14 cellular contexts compared by ENCODE assay signal in the genomic region with DNA sequence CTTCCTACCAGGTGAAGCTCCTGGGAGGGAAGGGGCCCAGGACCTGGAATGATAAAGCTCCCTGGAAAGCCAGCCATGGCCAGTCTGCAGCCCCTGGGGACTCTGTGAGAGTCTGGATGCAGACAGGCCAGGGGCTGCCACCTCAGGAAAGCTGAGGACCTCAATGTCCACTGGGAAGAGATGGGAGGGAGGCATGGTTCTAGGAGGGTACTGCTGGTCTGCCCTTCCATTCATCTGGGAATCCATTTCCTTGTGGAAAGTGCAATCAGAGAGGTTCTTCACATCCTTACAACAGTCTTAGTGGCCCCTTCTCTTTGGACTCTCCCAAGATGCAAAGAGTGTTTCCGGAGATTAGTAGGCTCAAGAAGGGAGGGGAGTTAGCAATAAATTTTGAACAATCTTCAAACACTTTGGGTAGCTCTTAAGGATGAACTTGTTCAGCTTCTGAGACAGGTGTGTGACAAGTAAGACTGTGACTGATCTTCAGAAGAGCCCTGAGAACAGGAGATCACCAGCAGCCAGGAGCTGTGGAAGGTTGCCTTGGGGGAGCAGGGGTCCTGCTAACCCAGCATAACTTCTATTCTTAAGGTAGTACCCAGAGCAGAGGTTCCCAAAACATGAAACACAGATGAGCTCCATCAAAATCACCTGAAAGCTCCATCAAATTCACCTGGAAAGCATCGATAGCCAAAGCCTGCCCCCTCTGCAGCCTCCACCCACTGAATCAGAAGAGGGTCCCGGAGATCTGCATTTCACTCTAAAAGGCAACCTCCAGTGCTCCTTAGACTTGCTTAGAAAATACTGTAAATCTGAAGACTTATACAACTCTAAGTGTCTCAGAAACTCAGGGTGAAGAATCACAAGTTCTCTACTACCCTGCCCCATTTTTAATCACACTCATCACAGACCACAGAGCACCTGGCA. TPM values are rescaled to one million over a fixed set of nuclear protein-coding genes. Genes with fewer than 3 reads are reported as not detected.
A peak's percentile ranks its signal among the peaks of the same experiment; 100 is the strongest.
DNase-seq lines count a peak whose midpoint lies in the region; ATAC-seq and TF ChIP-seq lines count a peak whose summit lies in the region.
"Had no signal": no experiment of that assay in that cellular context is flagged by ENCODE, and none has a peak within 500 bp of the region (broad histone marks: within the 10 kb centered on the region; RNA-seq: fewer than 3 reads in every experiment).

No MANE protein-coding gene starts in this region.

- POLR2A ChIA-PET in activated CD4-positive, alpha-beta T cell treated with anti-CD3 and anti-CD28 coated beads for 36 hours (lab: Charles Lee), result interaction anchor here (0.8 to 2.2 kb wide), 14 partner anchors 10 to 250 kb away, joined by 3 to 13 read pairs (median 4); partner anchors contain the start of gene ATP2B4

- peaks cover 43% of the 10 kb centered on the region for H3K4me1 Mint-ChIP-seq in activated CD4-positive, alpha-beta T cell treated with anti-CD3 and anti-CD28 coated beads for 36 hours
- H3K4me1 Mint-ChIP-seq in central memory CD8-positive, alpha-beta T cell, result peaks cover 61% of the 10 kb centered on the region
- peaks cover 20 to 24% of the 10 kb centered on the region in 2 donors for H3K4me1 Mint-ChIP-seq in stimulated activated naive B cell treated with anti-CD40 and anti-IgM and Interleukin-4, amounts not matched to agents 10 μg/mL and 1 μg/mL and 100 μg/mL, for 72 hours
- peaks cover 24% of the 10 kb centered on the region for H3K4me1 Mint-ChIP-seq in CD14-positive monocyte

- peak overlapping the region; percentile 94 for H3K27ac ChIP-seq in KOPT-K1 (ENCODE audit: low read depth, low read length, poor library complexity, severe bottlenecking)
- H3K27ac ChIP-seq: 22Rv1, right atrium auricular region had no signal

- peak overlapping the region; percentile 99 for H3K27ac Mint-ChIP-seq in activated CD4-positive, alpha-beta T cell treated with anti-CD3 and anti-CD28 coated beads for 36 hours
- peak overlapping the region; percentile 90 for H3K27ac Mint-ChIP-seq in central memory CD8-positive, alpha-beta T cell (ENCODE audit: low read depth)
- H3K27ac Mint-ChIP-seq in stimulated activated naive B cell treated with anti-CD40 and anti-IgM and Interleukin-4, amounts not matched to agents 10 μg/mL and 1 μg/mL and 100 μg/mL, for 72 hours, result peak overlapping the region; percentile 97
- peak overlapping the region in 1 of 7 donors; percentile 71 for H3K27ac Mint-ChIP-seq in CD14-positive monocyte
- H3K27ac Mint-ChIP-seq: mesothelial cell of epicardium had no signal

- peaks cover 9% of the 10 kb centered on the region; the same call in 1 of the 2 replicates for H3K36me3 ChIP-seq in KOPT-K1 (ENCODE audit: insufficient read depth, low read length)
- H3K36me3 ChIP-seq: right atrium auricular region had no signal

- intact Hi-C loops in activated CD4-positive, alpha-beta T cell treated with anti-CD3 and anti-CD28 coated beads for 36 hours (cut with DNase I, micrococcal nuclease), result loop anchor here (1.0 to 5.0 kb wide), 11 partner anchors 31 to 474 kb away; partner anchors contain the start of genes ATP2B4 (in 2 of the 2), ZBED6 (in 2 of the 2), ZC3H11A (in 2 of the 2) and SNRPE (in 1 of the 2)
- intact Hi-C loops in CD14-positive monocyte (cut with micrococcal nuclease), result loop anchor here in 1 of 2 donors (5.0 kb wide), 1 partner anchor 33 kb away; the partner anchor contains the start of genes ZBED6 and ZC3H11A

- H3K27me3 Mint-ChIP-seq in activated CD4-positive, alpha-beta T cell treated with anti-CD3 and anti-CD28 coated beads for 36 hours, result no peaks in the 10 kb centered on the region
- H3K27me3 Mint-ChIP-seq in central memory CD8-positive, alpha-beta T cell, result no peaks in the 10 kb centered on the region
- peaks cover 0 to 6% of the 10 kb centered on the region in 2 donors for H3K27me3 Mint-ChIP-seq in stimulated activated naive B cell treated with anti-CD40 and anti-IgM and Interleukin-4, amounts not matched to agents 10 μg/mL and 1 μg/mL and 100 μg/mL, for 72 hours
- peaks cover 0 to 1% (median 0%) of the 10 kb centered on the region in 3 donors for H3K27me3 Mint-ChIP-seq in CD14-positive monocyte (ENCODE audit: low read depth in 3 of 3)

- peak; percentile 14 for DNase-seq in activated CD4-positive, alpha-beta T cell treated with anti-CD3 and anti-CD28 coated beads for 36 hours
- no peak for DNase-seq in activated CD4-positive, alpha-beta T cell treated with anti-CD3 and anti-CD28 coated beads for 4 hours
- DNase-seq in central memory CD8-positive, alpha-beta T cell (ENCODE audit: low spot score in 2 of 2), result no peak
- DNase-seq in stimulated activated naive B cell treated with anti-CD40 and anti-IgM and Interleukin-4, amounts not matched to agents 10 μg/mL and 1 μg/mL and 100 μg/mL, for 72 hours, result no peak
- no peak for DNase-seq in CD14-positive monocyte (ENCODE audit: low spot score)
- DNase-seq in kidney glomerular epithelial cell (lab: John Stamatoyannopoulos, UW), result no peak
- DNase-seq: DMS153, IMR-90, Right ventricle myocardium superior had no signal

- no peaks in the 10 kb centered on the region for H3K9me3 Mint-ChIP-seq in activated CD4-positive, alpha-beta T cell treated with anti-CD3 and anti-CD28 coated beads for 36 hours (ENCODE audit: low read depth)
- H3K9me3 Mint-ChIP-seq in central memory CD8-positive, alpha-beta T cell, result no peaks in the 10 kb centered on the region
- H3K9me3 Mint-ChIP-seq in stimulated activated naive B cell treated with anti-CD40 and anti-IgM and Interleukin-4, amounts not matched to agents 10 μg/mL and 1 μg/mL and 100 μg/mL, for 72 hours, result no peaks in the 10 kb centered on the region
- H3K9me3 Mint-ChIP-seq in CD14-positive monocyte, result peaks cover 0 to 3% (median 0%) of the 10 kb centered on the region in 7 donors
- H3K9me3 Mint-ChIP-seq: mesothelial cell of epicardium had no signal

- CTCF ChIA-PET in activated CD4-positive, alpha-beta T cell treated with anti-CD3 and anti-CD28 coated beads for 36 hours (lab: Charles Lee), result interaction anchor here (0.7 to 2.1 kb wide), 11 partner anchors 9 to 276 kb away, joined by 3 to 9 read pairs (median 4); partner anchors contain the start of gene ATP2B4

- no peak for TF ChIP-seq CTCF in CD14-positive monocyte (IDR thresholded peaks at IDR 0.05)

- H3K36me3 Mint-ChIP-seq in activated CD4-positive, alpha-beta T cell treated with anti-CD3 and anti-CD28 coated beads for 36 hours (ENCODE audit: low read depth), result peaks cover 18% of the 10 kb centered on the region
- peaks cover 19% of the 10 kb centered on the region for H3K36me3 Mint-ChIP-seq in central memory CD8-positive, alpha-beta T cell (ENCODE audit: insufficient read depth)
- peaks cover 0 to 5% of the 10 kb centered on the region in 2 donors for H3K36me3 Mint-ChIP-seq in stimulated activated naive B cell treated with anti-CD40 and anti-IgM and Interleukin-4, amounts not matched to agents 10 μg/mL and 1 μg/mL and 100 μg/mL, for 72 hours
- H3K36me3 Mint-ChIP-seq in CD14-positive monocyte, result peaks cover 0 to 3% of the 10 kb centered on the region in 2 donors
- H3K36me3 Mint-ChIP-seq: mesothelial cell of epicardium had no signal

- peak; percentile 5 for ATAC-seq in activated CD4-positive, alpha-beta T cell treated with anti-CD3 and anti-CD28 coated beads for 36 hours
- ATAC-seq in central memory CD8-positive, alpha-beta T cell (replicated peaks; ENCODE audit: extremely low read depth, poor library complexity, severe bottlenecking), result no peak
- ATAC-seq in stimulated activated naive B cell treated with anti-CD40 and anti-IgM and Interleukin-4, amounts not matched to agents 10 μg/mL and 1 μg/mL and 100 μg/mL, for 72 hours (replicated peaks), result peak; percentile 47 to 51
- no peak for ATAC-seq in GM21526 (IDR thresholded peaks at IDR 0.05; ENCODE audit: low FRiP score, unreplicated experiment)

- peak overlapping the region; percentile 91 for H3K4me3 Mint-ChIP-seq in activated CD4-positive, alpha-beta T cell treated with anti-CD3 and anti-CD28 coated beads for 36 hours
- H3K4me3 Mint-ChIP-seq in central memory CD8-positive, alpha-beta T cell, result peak overlapping the region; percentile 93
- H3K4me3 Mint-ChIP-seq in stimulated activated naive B cell treated with anti-CD40 and anti-IgM and Interleukin-4, amounts not matched to agents 10 μg/mL and 1 μg/mL and 100 μg/mL, for 72 hours, result peak overlapping the region; percentile 77 to 84
- no peak overlapping the region for H3K4me3 Mint-ChIP-seq in CD14-positive monocyte
- H3K4me3 Mint-ChIP-seq: mesothelial cell of epicardium had no signal

- H3K9me3 ChIP-seq in KOPT-K1 (ENCODE audit: insufficient read depth, low read length, poor library complexity, severe bottlenecking), result no peaks in the 10 kb centered on the region
- H3K9me3 ChIP-seq: right atrium auricular region had no signal

RNA-seq across cellular contexts. Expression of gene LAX1, which starts 0.6 kb away (rescaled TPM):
- total RNA-seq in activated CD4-positive, alpha-beta T cell treated with anti-CD3 and anti-CD28 coated beads for 36 hours, result 10 to 100 TPM; 20.6 TPM
- not detected for polyA plus RNA-seq in CD14-positive monocyte
- total RNA-seq: IMR-90, right atrium auricular region had no signal

RNA-seq across cellular contexts. Expression of gene ZBED6, which starts 31.1 kb away (rescaled TPM):
- 10 to 100 TPM; 16.4 to 19.3 TPM for total RNA-seq in activated CD4-positive, alpha-beta T cell treated with anti-CD3 and anti-CD28 coated beads for 36 hours
- under 1 TPM; 0.56 to 1.00 TPM for polyA plus RNA-seq in CD14-positive monocyte

RNA-seq across cellular contexts. Expression of gene ZC3H11A, which starts 31.1 kb away (rescaled TPM):
- total RNA-seq in activated CD4-positive, alpha-beta T cell treated with anti-CD3 and anti-CD28 coated beads for 36 hours, result 100 to 1,000 TPM in 1 of 2 experiments, 10 to 100 TPM in 1; 92.8 to 112 TPM
- polyA plus RNA-seq in CD14-positive monocyte, result 10 to 100 TPM; 17.8 to 23.2 TPM

Comparison
In these comparisons a context has a peak if more than half of its experiments do, and no peak if none do; other contexts are left out.
1. ATAC-seq: peak in activated CD4-positive, alpha-beta T cell treated with anti-CD3 and anti-CD28 coated beads for 36 hours (single experiment) and stimulated activated naive B cell treated with anti-CD40 and anti-IgM and Interleukin-4, amounts not matched to agents 10 μg/mL and 1 μg/mL and 100 μg/mL, for 72 hours (2 of 2); none in central memory CD8-positive, alpha-beta T cell (single experiment) and GM21526 (single experiment).
2. H3K4me3 Mint-ChIP-seq: peak in activated CD4-positive, alpha-beta T cell treated with anti-CD3 and anti-CD28 coated beads for 36 hours (single experiment), central memory CD8-positive, alpha-beta T cell (single experiment) and stimulated activated naive B cell treated with anti-CD40 and anti-IgM and Interleukin-4, amounts not matched to agents 10 μg/mL and 1 μg/mL and 100 μg/mL, for 72 hours (2 of 2); none in CD14-positive monocyte (0 of 2).